26 cellular contexts compared by ENCODE assay signal in genomic region chrX:130825509-130825908, GRCh38.
"Had no signal": no experiment of that assay in that cellular context is flagged by ENCODE, and none has a peak within 500 bp of the region (broad histone marks: within the 10 kb centered on the region; RNA-seq: fewer than 3 reads in every experiment).

No MANE protein-coding gene starts in this region.

- H3K4me1 ChIP-seq: breast epithelium, colonic mucosa, SJSA1 had no signal

- H3K27ac Mint-ChIP-seq: activated CD8-positive, alpha-beta memory T cell treated with anti-CD3 and anti-CD28 coated beads, Interleukin-2, amount 10 ng/mL, durations not matched to agents 7 days and 5 days; activated naive CD4-positive, alpha-beta T cell treated with anti-CD3 and anti-CD28 coated beads, Interleukin-2, amount 50 U/mL, for 24 hours; activated T-cell treated with anti-CD3 and anti-CD28 coated beads, Interleukin-2, amount 50 U/mL, for 24 hours; activated T-helper 1 cell treated with anti-CD3 and anti-CD28 coated beads, Interleukin-12 subunit alpha, Interleukin-12 subunit beta, Interleukin-2, Interleukin-4 antibody, amounts not matched to agents 30 ng/mL and 10 ng/mL and 1 ng/mL, durations not matched to agents 14 hours and 24 hours and 36 hours; T-helper 1 cell treated with Interleukin-12 subunit alpha and Interleukin-12 subunit beta and Interleukin-4 antibody, amounts not matched to agents 30 μg/mL and 1 μg/mL, for 36 hours; WTC11 had no signal

- H3K9me3 Mint-ChIP-seq: activated naive CD4-positive, alpha-beta T cell treated with anti-CD3 and anti-CD28 coated beads, Interleukin-2, amount 50 U/mL, for 24 hours; activated T-helper 1 cell treated with anti-CD3 and anti-CD28 coated beads, Interleukin-12 subunit alpha, Interleukin-12 subunit beta, Interleukin-2, Interleukin-4 antibody, amounts not matched to agents 30 ng/mL and 10 ng/mL and 1 ng/mL, durations not matched to agents 14 hours and 24 hours and 36 hours; T-helper 1 cell treated with Interleukin-12 subunit alpha and Interleukin-12 subunit beta and Interleukin-4 antibody, amounts not matched to agents 30 μg/mL and 1 μg/mL, for 36 hours had no signal

- H3K27ac ChIP-seq: breast epithelium, colonic mucosa, KMS-11, SJSA1 had no signal

- H3K4me3 Mint-ChIP-seq: activated CD8-positive, alpha-beta memory T cell treated with anti-CD3 and anti-CD28 coated beads, Interleukin-2, amount 10 ng/mL, durations not matched to agents 7 days and 5 days; activated naive CD4-positive, alpha-beta T cell treated with anti-CD3 and anti-CD28 coated beads, Interleukin-2, amount 50 U/mL, for 24 hours; activated T-cell treated with anti-CD3 and anti-CD28 coated beads, Interleukin-2, amount 50 U/mL, for 24 hours; activated T-helper 1 cell treated with anti-CD3 and anti-CD28 coated beads, Interleukin-12 subunit alpha, Interleukin-12 subunit beta, Interleukin-2, Interleukin-4 antibody, amounts not matched to agents 30 ng/mL and 10 ng/mL and 1 ng/mL, durations not matched to agents 14 hours and 24 hours and 36 hours; T-helper 1 cell treated with Interleukin-12 subunit alpha and Interleukin-12 subunit beta and Interleukin-4 antibody, amounts not matched to agents 30 μg/mL and 1 μg/mL, for 36 hours; WTC11 had no signal

- H3K9me3 ChIP-seq: breast epithelium, colonic mucosa, SJSA1 had no signal

- H3K9ac ChIP-seq: KMS-11 had no signal

- H3K27me3 Mint-ChIP-seq: activated CD8-positive, alpha-beta memory T cell treated with anti-CD3 and anti-CD28 coated beads, Interleukin-2, amount 10 ng/mL, durations not matched to agents 7 days and 5 days; activated naive CD4-positive, alpha-beta T cell treated with anti-CD3 and anti-CD28 coated beads, Interleukin-2, amount 50 U/mL, for 24 hours had no signal

- H3K4me3 ChIP-seq: breast epithelium, colonic mucosa, SJSA1 had no signal

- H3K4me2 ChIP-seq: KMS-11 had no signal

- DNase-seq: activated CD4-positive, alpha-beta T cell treated with anti-CD3 and anti-CD28 coated beads for 48 hours; activated CD4-positive, alpha-beta T cell treated with anti-CD3 and anti-CD28 coated beads, Interleukin-2, amount 50 U/mL, for 4 hours; activated CD4-positive, CD25-positive, alpha-beta regulatory T cell treated with anti-CD3 and anti-CD28 coated beads, Interleukin-2, amount 50 U/mL, for 72 hours; activated CD8-positive, alpha-beta memory T cell treated with anti-CD3 and anti-CD28 coated beads, Interleukin-2, amount 10 ng/mL, durations not matched to agents 7 days and 5 days; activated effector memory CD4-positive, alpha-beta T cell treated with Interleukin-2 at 50 U/mL for 16 hours; activated naive CD4-positive, alpha-beta T cell; activated T-cell treated with anti-CD3 and anti-CD28 coated beads, Interleukin-2, amount 50 U/mL, for 24 hours; aorta; caudate nucleus; colonic mucosa; dermis blood vessel endothelial cell; MM.1S; NCI-H1930; NCI-H510A; NCI-H526 treated with DMSO at 0.1 percent for 48 hours; PC-3; SHP77; T-helper 9 cell had no signal

- H3K36me3 Mint-ChIP-seq: WTC11 had no signal

- ATAC-seq: activated CD8-positive, alpha-beta memory T cell treated with anti-CD3 and anti-CD28 coated beads, Interleukin-2, amount 10 ng/mL, durations not matched to agents 7 days and 5 days; PC-3; SK-N-SH treated with all-trans-retinoic acid at 6 μM for 48 hours; WTC11 had no signal

- H3K36me3 ChIP-seq: breast epithelium, colonic mucosa, SJSA1 had no signal

- H3K27me3 ChIP-seq: colonic mucosa, SJSA1 had no signal
